In the genomic region with DNA sequence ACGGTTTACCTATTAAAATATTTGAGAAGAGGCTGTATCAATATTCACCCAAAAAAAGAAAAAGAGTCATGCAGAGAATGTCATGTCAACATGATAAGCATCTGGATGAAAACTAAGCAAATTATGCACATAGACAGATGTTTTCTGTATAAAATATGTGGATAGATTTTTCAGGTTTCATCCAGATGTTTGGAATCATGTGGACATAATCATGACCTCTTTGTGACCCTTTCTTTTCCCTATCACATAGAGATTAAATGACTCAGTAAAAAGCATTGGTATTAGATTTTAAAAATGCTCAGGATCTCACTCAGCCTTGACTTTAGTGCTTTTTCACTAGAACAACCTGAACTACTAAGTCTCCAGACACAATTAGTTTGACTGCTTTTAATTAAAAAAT, we compare ENCODE assay signal across 16 cellular contexts.
DNase-seq lines count a peak whose midpoint lies in the region; ATAC-seq and TF ChIP-seq lines count a peak whose summit lies in the region.
"Had no signal": no experiment of that assay in that cellular context is flagged by ENCODE, and none has a peak within 500 bp of the region (broad histone marks: within the 10 kb centered on the region; RNA-seq: fewer than 3 reads in every experiment).

No MANE protein-coding gene starts in this region.

- H3K9me3 ChIP-seq in Panc1 (ENCODE audit: control insufficient read depth, insufficient read depth, low read depth, low read length) = no peaks in the 10 kb centered on the region
- H3K9me3 ChIP-seq: BLaER1, Caco-2 had no signal

- H3K27me3 Mint-ChIP-seq in stimulated activated naive B cell treated with anti-CD40 and anti-IgM and Interleukin-4, amounts not matched to agents 10 μg/mL and 1 μg/mL and 100 μg/mL, for 72 hours = no peaks in the 10 kb centered on the region
- H3K27me3 Mint-ChIP-seq: CD8-positive, alpha-beta memory T cell; IgD-negative memory B cell had no signal

- no peak for TF ChIP-seq CTCF in Panc1 (IDR thresholded peaks at IDR 0.05)

- peak; percentile 12 for DNase-seq in DMS79 treated with DMSO at 0.1 percent for 48 hours (lab: John Stamatoyannopoulos, UW)
- no peak for DNase-seq in DMS79 (lab: John Stamatoyannopoulos, UW)
- no peak for DNase-seq in Panc1 (ENCODE audit: low read depth, low spot score)
- DNase-seq in fibroblast of peridontal ligament (ENCODE audit: extremely low read depth) = peak; percentile 1
- no peak for DNase-seq in dedifferentiated amniotic fluid mesenchymal stem cell (ENCODE audit: extremely low spot score)
- DNase-seq in NCI-H82 (lab: John Stamatoyannopoulos, UW) = no peak
- no peak for DNase-seq in stimulated activated naive B cell treated with anti-CD40 and anti-IgM and Interleukin-4, amounts not matched to agents 10 μg/mL and 1 μg/mL and 100 μg/mL, for 72 hours
- DNase-seq: AML-193; Caco-2; CD8-positive, alpha-beta memory T cell; EL; H7 had no signal

- H3K4me3 Mint-ChIP-seq in stimulated activated naive B cell treated with anti-CD40 and anti-IgM and Interleukin-4, amounts not matched to agents 10 μg/mL and 1 μg/mL and 100 μg/mL, for 72 hours = no peak overlapping the region
- H3K4me3 Mint-ChIP-seq: CD8-positive, alpha-beta memory T cell; GM23338; IgD-negative memory B cell had no signal

- H3K27me3 ChIP-seq in Panc1 (ENCODE audit: control insufficient read depth, insufficient read depth, low read length) = no peaks in the 10 kb centered on the region
- H3K27me3 ChIP-seq: BLaER1 had no signal

- H3K27ac Mint-ChIP-seq in stimulated activated naive B cell treated with anti-CD40 and anti-IgM and Interleukin-4, amounts not matched to agents 10 μg/mL and 1 μg/mL and 100 μg/mL, for 72 hours = no peak overlapping the region
- H3K27ac Mint-ChIP-seq: CD8-positive, alpha-beta memory T cell; GM23338; IgD-negative memory B cell had no signal

- in situ Hi-C loops in Panc1 (cut with HindIII; ENCODE audit: low pct_unique_long_range_greater_than_20kb, low sequenced_read_pairs) = no loop called here

- intact Hi-C loops in Panc1 (cut with micrococcal nuclease; ENCODE audit: unreplicated experiment) = loop anchor here (10.0 kb wide), 1 partner anchor 160 kb away; no protein-coding TSS in a partner anchor

- no peaks in the 10 kb centered on the region for H3K36me3 Mint-ChIP-seq in stimulated activated naive B cell treated with anti-CD40 and anti-IgM and Interleukin-4, amounts not matched to agents 10 μg/mL and 1 μg/mL and 100 μg/mL, for 72 hours
- H3K36me3 Mint-ChIP-seq: CD8-positive, alpha-beta memory T cell; IgD-negative memory B cell had no signal

- no peaks in the 10 kb centered on the region for H3K9me3 Mint-ChIP-seq in stimulated activated naive B cell treated with anti-CD40 and anti-IgM and Interleukin-4, amounts not matched to agents 10 μg/mL and 1 μg/mL and 100 μg/mL, for 72 hours
- H3K9me3 Mint-ChIP-seq: CD8-positive, alpha-beta memory T cell; GM23338; IgD-negative memory B cell had no signal

- ATAC-seq in Panc1 = no peak
- ATAC-seq in stimulated activated naive B cell treated with anti-CD40 and anti-IgM and Interleukin-4, amounts not matched to agents 10 μg/mL and 1 μg/mL and 100 μg/mL, for 72 hours (replicated peaks) = no peak
- ATAC-seq: GM23338 had no signal

- POLR2A ChIA-PET in Panc1 (lab: Charles Lee) = no interaction called here

- peaks cover 13% of the 10 kb centered on the region; the same call in 1 of the 2 replicates for H3K4me1 ChIP-seq in Panc1 (ENCODE audit: control insufficient read depth, insufficient read depth, low read length)
- H3K4me1 ChIP-seq: BLaER1, Caco-2 had no signal

- no TSS peak for BruUV-seq in Panc1 (replicated peaks; lab: Mats Ljungman, UMichigan)

- no peaks in the 10 kb centered on the region for H3K36me3 ChIP-seq in Panc1 (ENCODE audit: control insufficient read depth, insufficient read depth, low read length)
- H3K36me3 ChIP-seq: BLaER1 had no signal

- CTCF ChIA-PET in Panc1 (lab: Charles Lee) = no interaction called here

- H3K27ac ChIP-seq in Panc1 (ENCODE audit: low read length) = peak overlapping the region; percentile 57; the same call in 1 of the 2 replicates
- H3K27ac ChIP-seq: 22Rv1, BLaER1 had no signal

- H3K4me1 Mint-ChIP-seq in stimulated activated naive B cell treated with anti-CD40 and anti-IgM and Interleukin-4, amounts not matched to agents 10 μg/mL and 1 μg/mL and 100 μg/mL, for 72 hours = no peaks in the 10 kb centered on the region
- H3K4me1 Mint-ChIP-seq: CD8-positive, alpha-beta memory T cell; GM23338; IgD-negative memory B cell had no signal

- H3K4me3 ChIP-seq in Panc1 (ENCODE audit: low read depth in 2 of 2, low read length in 2 of 2) = no peak overlapping the region
- H3K4me3 ChIP-seq: BLaER1, GM23338 had no signal

Comparison
In these comparisons a context has a peak if more than half of its experiments do, and no peak if none do; other contexts are left out.
1. DNase-seq: peak in DMS79 treated with DMSO at 0.1 percent for 48 hours (single experiment) and fibroblast of peridontal ligament (single experiment); none in DMS79 (single experiment), Panc1 (single experiment), dedifferentiated amniotic fluid mesenchymal stem cell (single experiment), NCI-H82 (single experiment) and stimulated activated naive B cell treated with anti-CD40 and anti-IgM and Interleukin-4, amounts not matched to agents 10 μg/mL and 1 μg/mL and 100 μg/mL, for 72 hours (single experiment).